Comparison of ENCODE assay signal across 8 cellular contexts in the genomic region with DNA sequence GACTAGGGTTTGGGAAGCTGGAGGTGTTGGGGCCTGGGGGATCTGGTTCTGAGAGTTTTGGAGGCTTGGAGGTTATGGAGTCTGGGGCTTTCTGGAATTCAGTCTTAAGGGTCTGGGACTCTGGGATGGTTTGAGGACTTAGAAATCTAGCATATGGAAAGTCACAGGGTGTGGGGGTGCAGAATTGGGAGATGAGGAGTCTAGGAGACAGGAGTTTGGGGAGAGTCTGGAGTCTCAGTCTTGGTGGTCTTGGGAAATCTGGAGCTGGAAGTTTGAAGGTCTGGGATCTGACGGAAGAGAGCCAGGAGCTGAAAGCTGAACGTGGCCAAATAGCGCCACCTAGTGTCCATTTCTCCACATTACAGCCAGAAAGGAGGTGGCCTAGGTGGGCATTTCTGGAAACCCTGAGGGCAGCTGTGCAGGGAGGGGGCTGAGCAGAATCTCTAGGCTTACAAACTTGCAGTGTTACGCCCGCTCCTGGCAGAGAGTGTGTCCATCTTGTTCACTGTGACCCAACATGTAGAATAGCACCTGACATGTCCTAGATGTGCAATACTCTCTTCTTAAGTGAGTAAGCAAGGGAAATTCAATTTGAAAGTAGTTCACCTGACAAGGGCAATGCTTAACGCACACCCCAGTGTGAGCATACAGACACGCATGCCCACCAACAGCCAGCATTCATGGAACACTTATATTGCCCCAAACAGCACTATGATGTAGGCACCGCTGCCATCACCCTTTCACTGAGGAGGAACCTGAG.
DNase-seq lines count a peak whose midpoint lies in the region; TF ChIP-seq lines count a peak whose summit lies in the region.

No MANE protein-coding gene starts in this region.

- DNase-seq in AG08395 (ENCODE audit: low spot score): peak; percentile 75
- DNase-seq in NCI-H2171 (lab: John Stamatoyannopoulos, UW): peak; percentile 38
- DNase-seq in activated CD8-positive, alpha-beta memory T cell treated with anti-CD3 and anti-CD28 coated beads for 24 hours: peak; percentile 72
- no peak for DNase-seq in epithelial cell of proximal tubule (ENCODE audit: low read depth)
- peak; percentile 87 for DNase-seq in nephron progenitor cell
- peak; percentile 66 for DNase-seq in ureter (ENCODE audit: low spot score)
- DNase-seq in MG63: no peak

- H3K4me3 Mint-ChIP-seq in nephron progenitor cell: no peak overlapping the region

- H3K36me3 ChIP-seq in MG63: no peaks in the 10 kb centered on the region

- peaks cover 46% of the 10 kb centered on the region for H3K27me3 Mint-ChIP-seq in nephron progenitor cell (ENCODE audit: low read depth, poor library complexity)

- peaks cover 17% of the 10 kb centered on the region for H3K4me1 Mint-ChIP-seq in nephron progenitor cell

- H3K4me3 ChIP-seq in GM12875 (ENCODE audit: low read depth, low read length): no peak overlapping the region
- no peak overlapping the region for H3K4me3 ChIP-seq in epithelial cell of proximal tubule (ENCODE audit: low read depth, low read length)
- H3K4me3 ChIP-seq in MG63: no peak overlapping the region

- H3K36me3 Mint-ChIP-seq in nephron progenitor cell (ENCODE audit: low read depth): no peaks in the 10 kb centered on the region

- no peak overlapping the region for H3K27ac Mint-ChIP-seq in nephron progenitor cell

- TF ChIP-seq CTCF in GM12875 (IDR thresholded peaks at IDR 0.05; ENCODE audit: borderline replicate concordance, insufficient read depth, low read depth, low read length) (peak; percentile 82), epithelial cell of proximal tubule (conservative IDR thresholded peaks at IDR 0.05; ENCODE audit: low read depth, low read length) (peak; percentile 87), nephron progenitor cell (IDR thresholded peaks at IDR 0.05) (peak; percentile 90)

- no peaks in the 10 kb centered on the region for H3K9me3 ChIP-seq in MG63

- H3K9me3 Mint-ChIP-seq in nephron progenitor cell: no peaks in the 10 kb centered on the region

- H3K27me3 ChIP-seq in MG63: no peaks in the 10 kb centered on the region

Comparison
In these comparisons a context has a peak if more than half of its experiments do, and no peak if none do; other contexts are left out.
1. DNase-seq: peak in AG08395 (single experiment), NCI-H2171 (single experiment), activated CD8-positive, alpha-beta memory T cell treated with anti-CD3 and anti-CD28 coated beads for 24 hours (single experiment), nephron progenitor cell (single experiment) and ureter (single experiment); none in epithelial cell of proximal tubule (single experiment) and MG63 (single experiment).
2. Peak in every context shown above with its lines, with median percentiles within 50 percentile points of each other: CTCF ChIP-seq.